Comparison of ENCODE assay signal across 13 cellular contexts in genomic region chr2:27214936-27215335, GRCh38. TPM values are rescaled to one million over a fixed set of nuclear protein-coding genes. Genes with fewer than 3 reads are reported as not detected.
A peak's percentile ranks its signal among the peaks of the same experiment; 100 is the strongest.
DNase-seq lines count a peak whose midpoint lies in the region; ATAC-seq lines count a peak whose summit lies in the region.
"Had no signal": no experiment of that assay in that cellular context is flagged by ENCODE, and none has a peak within 500 bp of the region (broad histone marks: within the 10 kb centered on the region; RNA-seq: fewer than 3 reads in every experiment).

No MANE protein-coding gene starts in this region.

- DNase-seq in activated naive CD8-positive, alpha-beta T cell treated with anti-CD3 and anti-CD28 coated beads for 36 hours: no peak
- peak; percentile 14 for DNase-seq in MV-4-11 (lab: John Stamatoyannopoulos, UW)
- DNase-seq in iris pigment epithelial cell (ENCODE audit: low read depth): peak; percentile 19
- DNase-seq in T-helper 1 cell: no peak
- no peak for DNase-seq in NCI-H2227 (lab: John Stamatoyannopoulos, UW; ENCODE audit: unreplicated experiment)
- DNase-seq: NCI-H1048, NCI-H146, NCI-H226, Right ventricle myocardium superior had no signal

- no peak overlapping the region for H3K4me3 Mint-ChIP-seq in activated naive CD8-positive, alpha-beta T cell
- no peak overlapping the region for H3K4me3 Mint-ChIP-seq in activated naive CD8-positive, alpha-beta T cell treated with anti-CD3 and anti-CD28 coated beads for 36 hours

- H3K4me1 Mint-ChIP-seq in activated naive CD8-positive, alpha-beta T cell (ENCODE audit: low read depth): peaks cover 41% of the 10 kb centered on the region
- peaks cover 38% of the 10 kb centered on the region for H3K4me1 Mint-ChIP-seq in activated naive CD8-positive, alpha-beta T cell treated with anti-CD3 and anti-CD28 coated beads for 36 hours

- ATAC-seq in GM18511 (IDR thresholded peaks at IDR 0.05; ENCODE audit: unreplicated experiment) (no peak), GM21515 (IDR thresholded peaks at IDR 0.05; ENCODE audit: unreplicated experiment) (no peak)
- ATAC-seq: A549 had no signal

- H3K9me3 Mint-ChIP-seq in activated naive CD8-positive, alpha-beta T cell (ENCODE audit: low read depth): no peaks in the 10 kb centered on the region
- H3K9me3 Mint-ChIP-seq in activated naive CD8-positive, alpha-beta T cell treated with anti-CD3 and anti-CD28 coated beads for 36 hours: no peaks in the 10 kb centered on the region

- H3K27me3 Mint-ChIP-seq in activated naive CD8-positive, alpha-beta T cell: no peaks in the 10 kb centered on the region
- H3K27me3 Mint-ChIP-seq in activated naive CD8-positive, alpha-beta T cell treated with anti-CD3 and anti-CD28 coated beads for 36 hours: no peaks in the 10 kb centered on the region

- H3K27ac Mint-ChIP-seq in activated naive CD8-positive, alpha-beta T cell: peak overlapping the region; percentile 75
- no peak overlapping the region for H3K27ac Mint-ChIP-seq in activated naive CD8-positive, alpha-beta T cell treated with anti-CD3 and anti-CD28 coated beads for 36 hours

- H3K36me3 Mint-ChIP-seq in activated naive CD8-positive, alpha-beta T cell: peaks cover 22% of the 10 kb centered on the region
- H3K36me3 Mint-ChIP-seq in activated naive CD8-positive, alpha-beta T cell treated with anti-CD3 and anti-CD28 coated beads for 36 hours: peaks cover 49% of the 10 kb centered on the region

RNA-seq across cellular contexts. Expression of gene CAD, which starts 2.2 kb away (rescaled TPM):
- total RNA-seq in activated naive CD8-positive, alpha-beta T cell treated with anti-CD3 and anti-CD28 coated beads for 36 hours: 100 to 1,000 TPM; 134 TPM

RNA-seq across cellular contexts. Expression of gene SLC5A6, which starts 2.9 kb away (rescaled TPM):
- 10 to 100 TPM; 74.2 to 81.9 TPM for total RNA-seq in activated naive CD8-positive, alpha-beta T cell treated with anti-CD3 and anti-CD28 coated beads for 36 hours

RNA-seq across cellular contexts. Expression of gene ATRAID, which starts 3.1 kb away (rescaled TPM):
- 10 to 100 TPM; 75.4 to 77.4 TPM for total RNA-seq in activated naive CD8-positive, alpha-beta T cell treated with anti-CD3 and anti-CD28 coated beads for 36 hours

RNA-seq across cellular contexts. Expression of gene SLC30A3, which starts 47.9 kb away (rescaled TPM):
- under 1 TPM; 0.14 to 0.22 TPM for total RNA-seq in activated naive CD8-positive, alpha-beta T cell treated with anti-CD3 and anti-CD28 coated beads for 36 hours

Comparison
In these comparisons a context has a peak if more than half of its experiments do, and no peak if none do; other contexts are left out.
1. DNase-seq: peak in MV-4-11 (single experiment) and iris pigment epithelial cell (single experiment); none in activated naive CD8-positive, alpha-beta T cell treated with anti-CD3 and anti-CD28 coated beads for 36 hours (single experiment), T-helper 1 cell (0 of 5) and NCI-H2227 (single experiment).